ENCODE assay signal across 8 cellular contexts in the genomic region with DNA sequence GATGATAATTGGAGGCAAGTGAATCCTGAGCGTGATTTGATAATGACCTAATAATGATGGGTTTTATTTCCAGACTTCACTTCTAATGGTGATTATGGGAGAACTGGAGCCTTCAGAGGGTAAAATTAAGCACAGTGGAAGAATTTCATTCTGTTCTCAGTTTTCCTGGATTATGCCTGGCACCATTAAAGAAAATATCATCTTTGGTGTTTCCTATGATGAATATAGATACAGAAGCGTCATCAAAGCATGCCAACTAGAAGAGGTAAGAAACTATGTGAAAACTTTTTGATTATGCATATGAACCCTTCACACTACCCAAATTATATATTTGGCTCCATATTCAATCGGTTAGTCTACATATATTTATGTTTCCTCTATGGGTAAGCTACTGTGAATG.
"Had no signal": no experiment of that assay in that cellular context is flagged by ENCODE, and none has a peak within 500 bp of the region (broad histone marks: within the 10 kb centered on the region; RNA-seq: fewer than 3 reads in every experiment).

No MANE protein-coding gene starts in this region.

- DNase-seq: GM23248, GOT3, H7, H9, HCEC 1CT, HFFc6 had no signal

- H3K4me3 ChIP-seq: GM23248, GM23338, HAP-1 had no signal

- H3K36me3 ChIP-seq: HAP-1 had no signal
